Comparison of ENCODE assay signal across 19 cellular contexts in genomic region chr6:27736686-27737085, GRCh38.
DNase-seq lines count a peak whose midpoint lies in the region; ATAC-seq and TF ChIP-seq lines count a peak whose summit lies in the region.
"Had no signal": no experiment of that assay in that cellular context is flagged by ENCODE, and none has a peak within 500 bp of the region (broad histone marks: within the 10 kb centered on the region; RNA-seq: fewer than 3 reads in every experiment).

No MANE protein-coding gene starts in this region.

- H3F3A ChIP-seq in GM23248 (ENCODE audit: insufficient read depth) = no peaks in the 10 kb centered on the region

- peak overlapping the region; percentile 16 for H3K4me3 Mint-ChIP-seq in activated naive CD4-positive, alpha-beta T cell treated with anti-CD3 and anti-CD28 coated beads, Interleukin-2, amount 50 U/mL, for 24 hours
- no peak overlapping the region for H3K4me3 Mint-ChIP-seq in activated naive CD4-positive, alpha-beta T cell treated with anti-CD3 and anti-CD28 coated beads, Interleukin-2, amount 10 ng/mL, durations not matched to agents 7 days and 5 days
- H3K4me3 Mint-ChIP-seq in activated T-helper 17 cell treated with anti-CD3 and anti-CD28 coated beads, Interleukin-2, amount 50 U/mL, for 72 hours = peak overlapping the region; percentile 1

- no peaks in the 10 kb centered on the region for H3K4me1 ChIP-seq in GM23248 (ENCODE audit: insufficient read depth)
- H3K4me1 ChIP-seq: BE2C had no signal

- H3K79me2 ChIP-seq in GM23248 (ENCODE audit: insufficient read depth) = no peaks in the 10 kb centered on the region

- no peak overlapping the region for H3K9ac ChIP-seq in GM23248

- in situ Hi-C loops in GM23248 (cut with MboI) = no loop called here

- no peak for DNase-seq in activated naive CD4-positive, alpha-beta T cell treated with anti-CD3 and anti-CD28 coated beads, Interleukin-2, amount 10 ng/mL, durations not matched to agents 7 days and 5 days
- no peak for DNase-seq in GM23248
- no peak for DNase-seq in HEK293T (ENCODE audit: extremely low spot score)
- no peak for DNase-seq in NCI-H446 treated with DMSO at 0.1 percent for 48 hours (lab: John Stamatoyannopoulos, UW)
- DNase-seq: ACHN; BE2C; C1 segment of cervical spinal cord; CD4-positive, CD25-positive, alpha-beta regulatory T cell; CD8-positive, alpha-beta memory T cell; COR-L47; DMS 273 treated with DMSO at 0.1 percent for 48 hours; DMS53; DND-41; EL; H7; KBM-7 had no signal

- no peaks in the 10 kb centered on the region; the same call in 1 of the 2 replicates for H3K27me3 ChIP-seq in GM23248 (replicated peaks; ENCODE audit: insufficient read depth)

- no peaks in the 10 kb centered on the region for H4K20me1 ChIP-seq in GM23248 (ENCODE audit: insufficient read depth)

- H3K27me3 Mint-ChIP-seq in activated naive CD4-positive, alpha-beta T cell treated with anti-CD3 and anti-CD28 coated beads, Interleukin-2, amount 50 U/mL, for 24 hours = peaks cover 7% of the 10 kb centered on the region
- H3K27me3 Mint-ChIP-seq in activated naive CD4-positive, alpha-beta T cell treated with anti-CD3 and anti-CD28 coated beads, Interleukin-2, amount 10 ng/mL, durations not matched to agents 7 days and 5 days = no peaks in the 10 kb centered on the region
- peaks cover 23% of the 10 kb centered on the region for H3K27me3 Mint-ChIP-seq in activated T-helper 17 cell treated with anti-CD3 and anti-CD28 coated beads, Interleukin-2, amount 50 U/mL, for 72 hours

- H3K36me3 Mint-ChIP-seq in activated naive CD4-positive, alpha-beta T cell treated with anti-CD3 and anti-CD28 coated beads, Interleukin-2, amount 50 U/mL, for 24 hours = peaks cover 3% of the 10 kb centered on the region
- H3K36me3 Mint-ChIP-seq in activated naive CD4-positive, alpha-beta T cell treated with anti-CD3 and anti-CD28 coated beads, Interleukin-2, amount 10 ng/mL, durations not matched to agents 7 days and 5 days = no peaks in the 10 kb centered on the region
- peaks cover 5% of the 10 kb centered on the region for H3K36me3 Mint-ChIP-seq in activated T-helper 17 cell treated with anti-CD3 and anti-CD28 coated beads, Interleukin-2, amount 50 U/mL, for 72 hours (ENCODE audit: low read depth)
- H3K36me3 Mint-ChIP-seq: CD4-positive, CD25-positive, alpha-beta regulatory T cell had no signal

- 71 to 78% methylated on average over 4 of the region's 4 CpGs for WGBS in GM23248 (ENCODE audit: low coverage in 1 of 2, low lambda C conversion rate in 2 of 2, missing lambda C conversion rate in 2 of 2), 2 experiments

- no peaks in the 10 kb centered on the region for H3K9me2 ChIP-seq in GM23248 (ENCODE audit: insufficient read depth)

- CTCF ChIA-PET in activated naive CD4-positive, alpha-beta T cell treated with anti-CD3 and anti-CD28 coated beads, Interleukin-2, amount 10 ng/mL, durations not matched to agents 7 days and 5 days (lab: Charles Lee) = no interaction called here
- CTCF ChIA-PET in HEK293T (lab: Yijun Ruan, JAX) = no interaction called here

- no peak overlapping the region for H3K4me3 ChIP-seq in GM23248

- no peak for ATAC-seq in activated T-helper 17 cell treated with anti-CD3 and anti-CD28 coated beads, Interleukin-2, amount 50 U/mL, for 72 hours (replicated peaks)
- ATAC-seq: HCT116 had no signal

- H3K27ac Mint-ChIP-seq in activated naive CD4-positive, alpha-beta T cell treated with anti-CD3 and anti-CD28 coated beads, Interleukin-2, amount 50 U/mL, for 24 hours = no peak overlapping the region
- H3K27ac Mint-ChIP-seq in activated naive CD4-positive, alpha-beta T cell treated with anti-CD3 and anti-CD28 coated beads, Interleukin-2, amount 10 ng/mL, durations not matched to agents 7 days and 5 days = no peak overlapping the region
- H3K27ac Mint-ChIP-seq in activated T-helper 17 cell treated with anti-CD3 and anti-CD28 coated beads, Interleukin-2, amount 50 U/mL, for 72 hours = no peak overlapping the region
- H3K27ac Mint-ChIP-seq: CD4-positive, CD25-positive, alpha-beta regulatory T cell had no signal

- H3K9me3 Mint-ChIP-seq in activated naive CD4-positive, alpha-beta T cell treated with anti-CD3 and anti-CD28 coated beads, Interleukin-2, amount 50 U/mL, for 24 hours = no peaks in the 10 kb centered on the region
- H3K9me3 Mint-ChIP-seq in activated naive CD4-positive, alpha-beta T cell treated with anti-CD3 and anti-CD28 coated beads, Interleukin-2, amount 10 ng/mL, durations not matched to agents 7 days and 5 days = no peaks in the 10 kb centered on the region
- H3K9me3 Mint-ChIP-seq in activated T-helper 17 cell treated with anti-CD3 and anti-CD28 coated beads, Interleukin-2, amount 50 U/mL, for 72 hours = no peaks in the 10 kb centered on the region
- H3K9me3 Mint-ChIP-seq: CD8-positive, alpha-beta memory T cell had no signal

- H2AFZ ChIP-seq in GM23248 = peak overlapping the region; percentile 100; the same call in 1 of the 2 replicates

- H3K4me1 Mint-ChIP-seq in activated naive CD4-positive, alpha-beta T cell treated with anti-CD3 and anti-CD28 coated beads, Interleukin-2, amount 50 U/mL, for 24 hours = peaks cover 9% of the 10 kb centered on the region
- peaks cover 17% of the 10 kb centered on the region for H3K4me1 Mint-ChIP-seq in activated naive CD4-positive, alpha-beta T cell treated with anti-CD3 and anti-CD28 coated beads, Interleukin-2, amount 10 ng/mL, durations not matched to agents 7 days and 5 days
- H3K4me1 Mint-ChIP-seq in activated T-helper 17 cell treated with anti-CD3 and anti-CD28 coated beads, Interleukin-2, amount 50 U/mL, for 72 hours = no peaks in the 10 kb centered on the region

- H3K27ac ChIP-seq in GM23248 = no peak overlapping the region

- POLR2A ChIA-PET in HEK293T (lab: Yijun Ruan, JAX) = no interaction called here

- no peaks in the 10 kb centered on the region for H3K9me3 ChIP-seq in GM23248 (ENCODE audit: low read depth)
- H3K9me3 ChIP-seq: BE2C had no signal

- no peaks in the 10 kb centered on the region for H3K36me3 ChIP-seq in GM23248 (ENCODE audit: low read depth)
- H3K36me3 ChIP-seq: BE2C had no signal

- H3K4me2 ChIP-seq in GM23248 (ENCODE audit: unreplicated experiment) = no peak overlapping the region

TF ChIP-seq in HEK293T, 16 proteins besides CTCF, POLR2A, EP300 and RAD21:
- TF ChIP-seq NFRKB (IDR thresholded peaks at IDR 0.05) = no peak
